ENCODE assay signal across 10 cellular contexts in genomic region chr6:31797607-31798006, GRCh38. TPM values are rescaled to one million over a fixed set of nuclear protein-coding genes. Genes with fewer than 3 reads are reported as not detected.
DNase-seq lines count a peak whose midpoint lies in the region; ATAC-seq and TF ChIP-seq lines count a peak whose summit lies in the region.
"Had no signal": no experiment of that assay in that cellular context is flagged by ENCODE, and none has a peak within 500 bp of the region (broad histone marks: within the 10 kb centered on the region; RNA-seq: fewer than 3 reads in every experiment).

No MANE protein-coding gene starts in this region.

- DNase-seq in cardiac muscle cell (ENCODE audit: low read depth in 1 of 2, low spot score in 1 of 2), result no peak
- no peak for DNase-seq in left ventricle myocardium superior
- DNase-seq in activated CD4-positive, alpha-beta memory T cell treated with anti-CD3 and anti-CD28 coated beads for 36 hours, result peak; percentile 50
- no peak for DNase-seq in glutamatergic neuron
- no peak for DNase-seq in stimulated activated CD4-positive, alpha-beta T cell treated with anti-CD3 and anti-CD28 coated beads, Interleukin-4, amount 100 ng/mL, for 4 hours
- no peak for DNase-seq in RKO (ENCODE audit: low spot score)
- DNase-seq: NCI-H1930, PC-3 had no signal

- H3K27me3 Mint-ChIP-seq in activated CD4-positive, alpha-beta memory T cell treated with anti-CD3 and anti-CD28 coated beads for 36 hours, result no peaks in the 10 kb centered on the region
- peaks cover 8% of the 10 kb centered on the region for H3K27me3 Mint-ChIP-seq in glutamatergic neuron (ENCODE audit: unreplicated experiment)

- ATAC-seq in left ventricle myocardium superior (no peak), GM18868 (IDR thresholded peaks at IDR 0.05; ENCODE audit: unreplicated experiment) (no peak)
- ATAC-seq: PC-3 had no signal

- intact Hi-C loops in left ventricle myocardium superior (cut with micrococcal nuclease), result no loop called here
- intact Hi-C loops in activated CD4-positive, alpha-beta memory T cell treated with anti-CD3 and anti-CD28 coated beads for 36 hours (cut with micrococcal nuclease), result loop anchor here (2.0 kb wide), 1 partner anchor 15 kb away; no protein-coding TSS in a partner anchor

- TF ChIP-seq CTCF in cardiac muscle cell (IDR thresholded peaks at IDR 0.05; ENCODE audit: low read depth, low read length) (no peak), glutamatergic neuron (IDR thresholded peaks at IDR 0.05; ENCODE audit: partially characterized antibody, unreplicated experiment) (no peak)

- peak overlapping the region; percentile 80 for H3K27ac Mint-ChIP-seq in activated CD4-positive, alpha-beta memory T cell treated with anti-CD3 and anti-CD28 coated beads for 36 hours
- peak overlapping the region; percentile 33 for H3K27ac Mint-ChIP-seq in glutamatergic neuron (ENCODE audit: unreplicated experiment)

- POLR2A ChIA-PET in activated CD4-positive, alpha-beta memory T cell treated with anti-CD3 and anti-CD28 coated beads for 36 hours (lab: Charles Lee), result interaction anchor here (0.9 kb wide), 1 partner anchor 37 kb away, joined by 3 read pairs; no protein-coding TSS in a partner anchor

- no peaks in the 10 kb centered on the region for H3K36me3 ChIP-seq in cardiac muscle cell
- H3K36me3 ChIP-seq in subcutaneous abdominal adipose tissue (ENCODE audit: control insufficient read depth in 5 of 5, insufficient read depth in 5 of 5, low read length in 5 of 5), result peaks cover 2 to 16% (median 3%) of the 10 kb centered on the region in 5 donors

- H3K9me3 ChIP-seq in cardiac muscle cell (ENCODE audit: low read depth) (no peaks in the 10 kb centered on the region), subcutaneous abdominal adipose tissue (ENCODE audit: control insufficient read depth in 5 of 5, low read length in 5 of 5) (no peaks in the 10 kb centered on the region)

- H3K27ac ChIP-seq in cardiac muscle cell (peak overlapping the region; percentile 28), subcutaneous abdominal adipose tissue (ENCODE audit: low read depth, low read length) (peak overlapping the region; percentile 5)

- peaks cover 7% of the 10 kb centered on the region for H3K4me1 ChIP-seq in cardiac muscle cell (ENCODE audit: low read depth)
- peaks cover 0 to 26% (median 20%) of the 10 kb centered on the region in 5 donors for H3K4me1 ChIP-seq in subcutaneous abdominal adipose tissue (ENCODE audit: control insufficient read depth in 5 of 5, insufficient read depth in 5 of 5, low read length in 5 of 5)

- H3K9ac ChIP-seq in subcutaneous abdominal adipose tissue (ENCODE audit: low read length in 5 of 5), result no peak overlapping the region

- CTCF ChIA-PET in activated CD4-positive, alpha-beta memory T cell treated with anti-CD3 and anti-CD28 coated beads for 36 hours (lab: Charles Lee), result interaction anchor here (0.7 to 0.9 kb wide), 3 partner anchors 8 to 40 kb away, joined by 3 to 4 read pairs (median 3); partner anchors contain the start of gene LSM2

- no peaks in the 10 kb centered on the region for H3K9me3 Mint-ChIP-seq in activated CD4-positive, alpha-beta memory T cell treated with anti-CD3 and anti-CD28 coated beads for 36 hours
- H3K9me3 Mint-ChIP-seq in glutamatergic neuron (ENCODE audit: unreplicated experiment), result peaks cover 15% of the 10 kb centered on the region

- H3K27me3 ChIP-seq in cardiac muscle cell (no peaks in the 10 kb centered on the region), subcutaneous abdominal adipose tissue (ENCODE audit: control insufficient read depth in 5 of 5, insufficient read depth in 4 of 5, low read length in 5 of 5) (no peaks in the 10 kb centered on the region)

- H3K4me1 Mint-ChIP-seq in activated CD4-positive, alpha-beta memory T cell treated with anti-CD3 and anti-CD28 coated beads for 36 hours (ENCODE audit: low read depth), result peaks cover 35% of the 10 kb centered on the region
- peaks cover 9% of the 10 kb centered on the region for H3K4me1 Mint-ChIP-seq in glutamatergic neuron (ENCODE audit: low read depth, unreplicated experiment)

- H3K36me3 Mint-ChIP-seq in activated CD4-positive, alpha-beta memory T cell treated with anti-CD3 and anti-CD28 coated beads for 36 hours, result peaks cover 13% of the 10 kb centered on the region
- no peaks in the 10 kb centered on the region for H3K36me3 Mint-ChIP-seq in glutamatergic neuron (ENCODE audit: unreplicated experiment)

- H3K4me3 ChIP-seq in cardiac muscle cell, result no peak overlapping the region
- H3K4me3 ChIP-seq in subcutaneous abdominal adipose tissue (ENCODE audit: low read depth in 1 of 5, low read length in 5 of 5), result no peak overlapping the region

- no peak overlapping the region for H3K4me3 Mint-ChIP-seq in activated CD4-positive, alpha-beta memory T cell treated with anti-CD3 and anti-CD28 coated beads for 36 hours
- H3K4me3 Mint-ChIP-seq in glutamatergic neuron (ENCODE audit: unreplicated experiment), result no peak overlapping the region

RNA-seq across cellular contexts. Expression of gene VARS1, which starts 2.1 kb away (rescaled TPM):
- 46.3 and 49.7 TPM in 2 replicates for total RNA-seq in cardiac muscle cell
- 51.5 and 63.9 TPM in 2 replicates for polyA plus RNA-seq in cardiac muscle cell
- total RNA-seq in left ventricle myocardium superior, result 22.5 TPM
- 100 to 1,000 TPM; 141 to 153 TPM for total RNA-seq in activated CD4-positive, alpha-beta memory T cell treated with anti-CD3 and anti-CD28 coated beads for 36 hours
- 204 TPM for total RNA-seq in glutamatergic neuron (ENCODE audit: unreplicated experiment)

RNA-seq across cellular contexts. Expression of gene LSM2, which starts 9.2 kb away (rescaled TPM):
- 58.9 and 64.2 TPM in 2 replicates for total RNA-seq in cardiac muscle cell
- 76.8 and 88.6 TPM in 2 replicates for polyA plus RNA-seq in cardiac muscle cell
- 20.1 TPM for total RNA-seq in left ventricle myocardium superior
- 100 to 1,000 TPM; 142 to 143 TPM for total RNA-seq in activated CD4-positive, alpha-beta memory T cell treated with anti-CD3 and anti-CD28 coated beads for 36 hours
- 68.2 TPM for total RNA-seq in glutamatergic neuron (ENCODE audit: unreplicated experiment)

RNA-seq across cellular contexts. Expression of gene HSPA1L, which starts 17.5 kb away (rescaled TPM):
- total RNA-seq in cardiac muscle cell (1.6 and 3.1 TPM in 2 replicates), left ventricle myocardium superior (2.0 TPM), glutamatergic neuron (ENCODE audit: unreplicated experiment) (2.5 TPM)
- polyA plus RNA-seq in cardiac muscle cell, result 4.5 and 5.2 TPM in 2 replicates
- 1 to 10 TPM; 2.0 TPM for total RNA-seq in activated CD4-positive, alpha-beta memory T cell treated with anti-CD3 and anti-CD28 coated beads for 36 hours

RNA-seq across cellular contexts. Expression of gene HSPA1A, which starts 17.7 kb away (rescaled TPM):
- 122 and 167 TPM in 2 replicates for total RNA-seq in cardiac muscle cell
- 51.2 and 92.3 TPM in 2 replicates for polyA plus RNA-seq in cardiac muscle cell
- 341 TPM for total RNA-seq in left ventricle myocardium superior
- 10 to 100 TPM; 68.5 to 69.9 TPM for total RNA-seq in activated CD4-positive, alpha-beta memory T cell treated with anti-CD3 and anti-CD28 coated beads for 36 hours
- 54.3 TPM for total RNA-seq in glutamatergic neuron (ENCODE audit: unreplicated experiment)

RNA-seq across cellular contexts. Expression of gene VWA7, which starts 20.5 kb away (rescaled TPM):
- total RNA-seq in cardiac muscle cell, result 16.1 and 24.7 TPM in 2 replicates
- 9.9 and 12.3 TPM in 2 replicates for polyA plus RNA-seq in cardiac muscle cell
- total RNA-seq in left ventricle myocardium superior, result 12.8 TPM
- total RNA-seq in activated CD4-positive, alpha-beta memory T cell treated with anti-CD3 and anti-CD28 coated beads for 36 hours, result 1 to 10 TPM; 2.0 to 2.1 TPM
- total RNA-seq in glutamatergic neuron (ENCODE audit: unreplicated experiment), result 3.2 TPM
